In the genomic region with DNA sequence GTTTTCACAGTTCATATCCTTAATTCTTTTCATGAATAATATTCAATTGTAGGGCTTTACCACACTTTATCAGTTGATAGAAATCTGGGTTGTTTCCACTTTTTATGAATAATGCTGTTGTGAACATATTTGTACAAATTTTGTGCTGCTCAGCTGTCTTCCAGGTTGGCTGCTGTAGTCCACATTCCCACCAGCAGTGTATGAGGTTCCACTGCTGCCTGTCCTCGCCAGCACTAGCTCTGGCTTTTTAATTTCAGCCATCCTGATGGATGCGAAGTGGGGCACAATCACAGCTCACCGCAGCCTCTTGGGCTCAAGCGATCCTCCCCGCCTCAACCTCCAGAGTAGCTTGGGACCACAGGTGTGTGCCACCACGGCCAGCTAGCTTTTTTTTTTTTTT, we compare ENCODE assay signal across 18 cellular contexts. TPM values are rescaled to one million over a fixed set of nuclear protein-coding genes. Genes with fewer than 3 reads are reported as not detected.
DNase-seq lines count a peak whose midpoint lies in the region; ATAC-seq, FAIRE-seq and TF ChIP-seq lines count a peak whose summit lies in the region.
"Had no signal": no experiment of that assay in that cellular context is flagged by ENCODE, and none has a peak within 500 bp of the region (broad histone marks: within the 10 kb centered on the region; RNA-seq: fewer than 3 reads in every experiment).

No MANE protein-coding gene starts in this region.

- no peak for TF ChIP-seq EP300 in HepG2 (IDR thresholded peaks at IDR 0.05; ENCODE audit: low read depth in 2 of 2, low read length in 2 of 2)
- TF ChIP-seq EP300 in HepG2 (CRISPR knock-in tag; IDR thresholded peaks at IDR 0.05; ENCODE audit: borderline replicate concordance): no peak
- TF ChIP-seq EP300 in ovary (IDR thresholded peaks at IDR 0.05): no peak

- ATAC-seq in HepG2: peak; percentile 44; the same call in 2 of the 3 replicates
- no peak for ATAC-seq in right lobe of liver
- ATAC-seq: GM12878, GM23338 had no signal

- no peaks in the 10 kb centered on the region for H4K20me1 ChIP-seq in HepG2 (ENCODE audit: insufficient read depth, low read length)

- no peak overlapping the region for H3K4me2 ChIP-seq in HepG2 (ENCODE audit: low read depth, low read length)
- H3K4me2 ChIP-seq: BLaER1 treated with 17β-estradiol and CSF1 and Interleukin-3, amounts not matched to agents 10 nM and 100 nM; GM23338 had no signal

- no peak for TF ChIP-seq CTCF in HepG2 (CRISPR knock-in tag; IDR thresholded peaks at IDR 0.05)
- no peak for TF ChIP-seq CTCF in right lobe of liver (IDR thresholded peaks at IDR 0.05)
- TF ChIP-seq CTCF in choroid plexus epithelial cell (conservative IDR thresholded peaks at IDR 0.05; ENCODE audit: low read depth, low read length): peak; percentile 5
- no peak for TF ChIP-seq CTCF in ovary (IDR thresholded peaks at IDR 0.05)

- H2AFZ ChIP-seq in HepG2 (ENCODE audit: low read length): no peak overlapping the region
- H2AFZ ChIP-seq: GM23338 had no signal

- in situ Hi-C loops in HepG2 (cut with HindIII; ENCODE audit: extremely low pct_ligation_motif_present, low pct_unique_long_range_greater_than_20kb): no loop called here

- peaks cover 2% of the 10 kb centered on the region for H3K4me1 Mint-ChIP-seq in activated CD4-positive, alpha-beta memory T cell treated with anti-CD3 and anti-CD28 coated beads for 36 hours (ENCODE audit: low read depth)
- H3K4me1 Mint-ChIP-seq in activated CD4-positive, alpha-beta memory T cell treated with anti-CD3 and anti-CD28 coated beads, Interleukin-2, amount 10 ng/mL, durations not matched to agents 7 days and 5 days: peaks cover 1% of the 10 kb centered on the region
- H3K4me1 Mint-ChIP-seq: GM23338, IgD-negative memory B cell had no signal

- TF ChIP-seq RAD21 in HepG2 (CRISPR knock-in tag; IDR thresholded peaks at IDR 0.05): no peak

- H3K4me3 ChIP-seq in HepG2 (replicated peaks in 1 of 3; ENCODE audit: insufficient read depth in 1 of 3, low read depth in 2 of 3, low read length in 3 of 3) (no peak overlapping the region), right lobe of liver (no peak overlapping the region), choroid plexus epithelial cell (ENCODE audit: low read depth, low read length) (no peak overlapping the region), ovary (no peak overlapping the region)
- H3K4me3 ChIP-seq: BLaER1 treated with 17β-estradiol and CSF1 and Interleukin-3, amounts not matched to agents 10 nM and 100 nM; GM12878; GM23338 had no signal

- no peak overlapping the region for H3K4me3 Mint-ChIP-seq in activated CD4-positive, alpha-beta memory T cell treated with anti-CD3 and anti-CD28 coated beads for 36 hours
- H3K4me3 Mint-ChIP-seq in activated CD4-positive, alpha-beta memory T cell treated with anti-CD3 and anti-CD28 coated beads, Interleukin-2, amount 10 ng/mL, durations not matched to agents 7 days and 5 days: no peak overlapping the region
- H3K4me3 Mint-ChIP-seq: CD4-positive, alpha-beta T cell; GM23338; IgD-negative memory B cell had no signal

- H3K9me3 ChIP-seq in HepG2 (ENCODE audit: low read length) (no peaks in the 10 kb centered on the region), right lobe of liver (no peaks in the 10 kb centered on the region), ovary (no peaks in the 10 kb centered on the region)
- H3K9me3 ChIP-seq: BLaER1 treated with 17β-estradiol and CSF1 and Interleukin-3, amounts not matched to agents 10 nM and 100 nM had no signal

- TF ChIP-seq POLR2A in HepG2 (IDR thresholded peaks at IDR 0.05; ENCODE audit: insufficient read depth in 1 of 2, low read depth in 2 of 2, low read length in 2 of 2) (no peak), right lobe of liver (IDR thresholded peaks at IDR 0.05) (no peak), ovary (IDR thresholded peaks at IDR 0.05) (no peak)

- no TSS peak for BruUV-seq in HepG2 (replicated peaks; lab: Mats Ljungman, UMichigan)

- WGBS in HepG2 (ENCODE audit: low lambda C conversion rate): 96% methylated on average over 6 of the region's 6 CpGs
- 98% methylated on average over 6 of the region's 6 CpGs for WGBS in right lobe of liver (ENCODE audit: insufficient coverage, low coverage, low lambda C conversion rate, missing lambda C conversion rate)
- WGBS in ovary, 3 donors: 94 to 95% (median 95%) methylated on average over 6 of the region's 6 CpGs

- no peaks in the 10 kb centered on the region for H3K27me3 Mint-ChIP-seq in activated CD4-positive, alpha-beta memory T cell treated with anti-CD3 and anti-CD28 coated beads for 36 hours
- H3K27me3 Mint-ChIP-seq in activated CD4-positive, alpha-beta memory T cell treated with anti-CD3 and anti-CD28 coated beads, Interleukin-2, amount 10 ng/mL, durations not matched to agents 7 days and 5 days: no peaks in the 10 kb centered on the region
- H3K27me3 Mint-ChIP-seq: CD4-positive, alpha-beta T cell; IgD-negative memory B cell had no signal

- no peaks in the 10 kb centered on the region for H3K4me1 ChIP-seq in HepG2 (ENCODE audit: insufficient read depth, low read length)
- peaks cover 0 to 25% (median 9%) of the 10 kb centered on the region in 4 donors for H3K4me1 ChIP-seq in right lobe of liver
- H3K4me1 ChIP-seq in ovary (ENCODE audit: insufficient read depth): no peaks in the 10 kb centered on the region
- H3K4me1 ChIP-seq: BLaER1 treated with 17β-estradiol and CSF1 and Interleukin-3, amounts not matched to agents 10 nM and 100 nM had no signal

- CTCF ChIA-PET in activated CD4-positive, alpha-beta memory T cell treated with anti-CD3 and anti-CD28 coated beads for 36 hours (lab: Charles Lee): no interaction called here
- CTCF ChIA-PET in activated CD4-positive, alpha-beta memory T cell treated with anti-CD3 and anti-CD28 coated beads, Interleukin-2, amount 10 ng/mL, durations not matched to agents 7 days and 5 days (lab: Charles Lee): interaction anchor here (1.5 kb wide), 1 partner anchor 10 kb away, joined by 4 read pairs; no protein-coding TSS in a partner anchor
- CTCF ChIA-PET in HepG2 (lab: Yijun Ruan, JAX; ENCODE audit: low intra/inter-chr PET ratio, low total read pairs): no interaction called here

- no peak for FAIRE-seq in HepG2 (lab: Jason Lieb, UNC)
- FAIRE-seq: GM12878, GM18507 had no signal

- intact Hi-C loops in activated CD4-positive, alpha-beta memory T cell treated with anti-CD3 and anti-CD28 coated beads for 36 hours (cut with micrococcal nuclease): no loop called here
- intact Hi-C loops in HepG2 (cut with micrococcal nuclease; ENCODE audit: unreplicated experiment): no loop called here
- intact Hi-C loops in right lobe of liver (cut with DNase I): no loop called here
- intact Hi-C loops in ovary (cut with DNase I): no loop called here

- H3K27ac ChIP-seq in HepG2 (ENCODE audit: extremely low read length, insufficient read depth, low read length) (no peak overlapping the region), right lobe of liver (no peak overlapping the region), ovary (no peak overlapping the region)
- H3K27ac ChIP-seq: 22Rv1; BLaER1 treated with 17β-estradiol and CSF1 and Interleukin-3, amounts not matched to agents 10 nM and 100 nM had no signal

- no peak for DNase-seq in activated CD4-positive, alpha-beta memory T cell treated with anti-CD3 and anti-CD28 coated beads for 36 hours
- no peak for DNase-seq in activated CD4-positive, alpha-beta memory T cell treated with anti-CD3 and anti-CD28 coated beads, Interleukin-2, amount 10 ng/mL, durations not matched to agents 7 days and 5 days
- DNase-seq in HepG2 (ENCODE audit: low spot score) (no peak), right lobe of liver (no peak), choroid plexus epithelial cell (ENCODE audit: low read depth) (no peak), NCI-H1417 treated with DMSO at 0.1 percent for 48 hours (lab: John Stamatoyannopoulos, UW) (no peak), ovary (no peak), NCI-H1694 (lab: John Stamatoyannopoulos, UW) (no peak)
- DNase-seq: ACHN; CD4-positive, alpha-beta T cell; DMS79; H7 had no signal

- H3K27me3 ChIP-seq in HepG2 (ENCODE audit: control insufficient read depth in 1 of 2, insufficient read depth in 2 of 2, low read length in 2 of 2) (no peaks in the 10 kb centered on the region), right lobe of liver (no peaks in the 10 kb centered on the region), ovary (no peaks in the 10 kb centered on the region)
- H3K27me3 ChIP-seq: BLaER1 treated with 17β-estradiol and CSF1 and Interleukin-3, amounts not matched to agents 10 nM and 100 nM had no signal

- no peaks in the 10 kb centered on the region for H3K79me2 ChIP-seq in HepG2 (ENCODE audit: insufficient read depth, low read length)

- H3K9me3 Mint-ChIP-seq in activated CD4-positive, alpha-beta memory T cell treated with anti-CD3 and anti-CD28 coated beads for 36 hours: no peaks in the 10 kb centered on the region
- no peaks in the 10 kb centered on the region for H3K9me3 Mint-ChIP-seq in activated CD4-positive, alpha-beta memory T cell treated with anti-CD3 and anti-CD28 coated beads, Interleukin-2, amount 10 ng/mL, durations not matched to agents 7 days and 5 days
- H3K9me3 Mint-ChIP-seq: CD4-positive, alpha-beta T cell; GM23338; IgD-negative memory B cell had no signal

- peak overlapping the region; percentile 19 for H3K27ac Mint-ChIP-seq in activated CD4-positive, alpha-beta memory T cell treated with anti-CD3 and anti-CD28 coated beads for 36 hours
- no peak overlapping the region for H3K27ac Mint-ChIP-seq in activated CD4-positive, alpha-beta memory T cell treated with anti-CD3 and anti-CD28 coated beads, Interleukin-2, amount 10 ng/mL, durations not matched to agents 7 days and 5 days
- H3K27ac Mint-ChIP-seq: CD4-positive, alpha-beta T cell; GM23338; IgD-negative memory B cell had no signal

- no peak overlapping the region for H3K9ac ChIP-seq in HepG2 (ENCODE audit: insufficient read depth, low read depth, low read length)
- H3K9ac ChIP-seq: BLaER1 treated with 17β-estradiol and CSF1 and Interleukin-3, amounts not matched to agents 10 nM and 100 nM had no signal

- POLR2A ChIA-PET in activated CD4-positive, alpha-beta memory T cell treated with anti-CD3 and anti-CD28 coated beads for 36 hours (lab: Charles Lee): interaction anchor here (0.5 to 0.6 kb wide), 2 partner anchors 42 to 808 kb away, joined by 3 to 4 read pairs; no protein-coding TSS in a partner anchor
- POLR2A ChIA-PET in activated CD4-positive, alpha-beta memory T cell treated with anti-CD3 and anti-CD28 coated beads, Interleukin-2, amount 10 ng/mL, durations not matched to agents 7 days and 5 days (lab: Charles Lee): no interaction called here
- POLR2A ChIA-PET in HepG2 (lab: Yijun Ruan, JAX): no interaction called here

- H3K36me3 ChIP-seq in HepG2 (replicated peaks in 1 of 2; ENCODE audit: control insufficient read depth in 1 of 2, insufficient read depth in 2 of 2, low read length in 2 of 2) (peaks cover 7 to 43% of the 10 kb centered on the region in 2 experiments; a peak in 4 of 5 replicates), right lobe of liver (peaks cover 4 to 18% (median 10%) of the 10 kb centered on the region in 4 donors), ovary (no peaks in the 10 kb centered on the region)

- peaks cover 42% of the 10 kb centered on the region for H3K36me3 Mint-ChIP-seq in activated CD4-positive, alpha-beta memory T cell treated with anti-CD3 and anti-CD28 coated beads for 36 hours
- peaks cover 57% of the 10 kb centered on the region for H3K36me3 Mint-ChIP-seq in activated CD4-positive, alpha-beta memory T cell treated with anti-CD3 and anti-CD28 coated beads, Interleukin-2, amount 10 ng/mL, durations not matched to agents 7 days and 5 days (ENCODE audit: low read depth)

RNA-seq across cellular contexts. Expression of a gene that starts 32.8 kb away (rescaled TPM):
- 100 to 1,000 TPM; 115 to 118 TPM for total RNA-seq in activated CD4-positive, alpha-beta memory T cell treated with anti-CD3 and anti-CD28 coated beads for 36 hours
- total RNA-seq in activated CD4-positive, alpha-beta memory T cell treated with anti-CD3 and anti-CD28 coated beads, Interleukin-2, amount 10 ng/mL, durations not matched to agents 7 days and 5 days: 10 to 100 TPM; 91.6 to 91.7 TPM
- total RNA-seq in HepG2 (2016; rRNA removed; fragmentation: Illumina TruSeq; extraction: Trizol): 134 and 179 TPM in 2 replicates
- 34.5 and 35.9 TPM in 2 replicates for total RNA-seq in HepG2 (2016; cell fraction: cytosol; rRNA removed; fragmentation: Illumina TruSeq; extraction: Trizol; ENCODE audit: low read depth)
- total RNA-seq in HepG2 (2016; cell fraction: insoluble cytoplasmic fraction; rRNA removed; fragmentation: Illumina TruSeq; extraction: Trizol): 133 and 191 TPM in 2 replicates
- 49.9 and 52.8 TPM in 2 replicates for total RNA-seq in HepG2 (2016; cell fraction: membrane; rRNA removed; fragmentation: Illumina TruSeq; extraction: Trizol)
- total RNA-seq in HepG2 (2016; cell fraction: nucleus; rRNA removed; fragmentation: Illumina TruSeq; extraction: Trizol): 52.7 and 53.0 TPM in 2 replicates
- polyA plus RNA-seq in HepG2 (2011; rRNA removed): 57.3 and 79.6 TPM in 2 replicates
- 58.1 and 63.2 TPM in 2 replicates for polyA plus RNA-seq in HepG2 (2011; cell fraction: cytosol; rRNA removed)
- polyA plus RNA-seq in HepG2 (2011; cell fraction: nucleus; rRNA removed): 25.6 and 26.7 TPM in 2 replicates
- 60.3 and 67.3 TPM in 2 replicates for polyA plus RNA-seq in HepG2 (2012)
- 44.5 and 46.9 TPM in 2 replicates for polyA plus RNA-seq in HepG2 (2016; cell fraction: cytosol; fragmentation: Illumina TruSeq; extraction: Trizol; ENCODE audit: low read depth)
- 208 and 231 TPM in 2 replicates for polyA plus RNA-seq in HepG2 (2016; cell fraction: insoluble cytoplasmic fraction; fragmentation: Illumina TruSeq; extraction: Trizol; ENCODE audit: low read depth)
- 41.0 and 45.0 TPM in 2 replicates for polyA plus RNA-seq in HepG2 (2016; cell fraction: membrane; fragmentation: Illumina TruSeq; extraction: Trizol; ENCODE audit: low read depth)
- 70.5 and 93.1 TPM in 2 replicates for polyA plus RNA-seq in HepG2 (2016; cell fraction: nucleus; fragmentation: Illumina TruSeq; extraction: Trizol; ENCODE audit: insufficient read depth, low read depth)
- polyA minus RNA-seq in HepG2 (2011; rRNA and poly(A)+ RNA removed; ENCODE audit: low replicate concordance): 23.1 and 74.3 TPM in 2 replicates
- 18.8 and 23.8 TPM in 2 replicates for polyA minus RNA-seq in HepG2 (2011; cell fraction: cytosol; rRNA and poly(A)+ RNA removed)
- polyA minus RNA-seq in HepG2 (2011; cell fraction: nucleus; rRNA and poly(A)+ RNA removed): 40.0 and 45.8 TPM in 2 replicates
- 10 to 100 TPM; 48.6 to 64.3 (median 55.8) TPM for total RNA-seq in right lobe of liver
- 10 to 100 TPM; 16.2 to 32.8 (median 24.7) TPM for total RNA-seq in ovary
- 10 to 100 TPM; 15.8 to 56.5 TPM for polyA plus RNA-seq in ovary

RNA-seq across cellular contexts. Expression of a gene that starts 33.1 kb away (rescaled TPM):
- 100 to 1,000 TPM; 134 TPM for total RNA-seq in activated CD4-positive, alpha-beta memory T cell treated with anti-CD3 and anti-CD28 coated beads for 36 hours
- 10 to 100 TPM; 89.5 to 95.1 TPM for total RNA-seq in activated CD4-positive, alpha-beta memory T cell treated with anti-CD3 and anti-CD28 coated beads, Interleukin-2, amount 10 ng/mL, durations not matched to agents 7 days and 5 days
- total RNA-seq in HepG2 (2016; rRNA removed; fragmentation: Illumina TruSeq; extraction: Trizol): 153 and 217 TPM in 2 replicates
- 38.0 and 41.2 TPM in 2 replicates for total RNA-seq in HepG2 (2016; cell fraction: cytosol; rRNA removed; fragmentation: Illumina TruSeq; extraction: Trizol; ENCODE audit: low read depth)
- total RNA-seq in HepG2 (2016; cell fraction: insoluble cytoplasmic fraction; rRNA removed; fragmentation: Illumina TruSeq; extraction: Trizol): 146 and 228 TPM in 2 replicates
- total RNA-seq in HepG2 (2016; cell fraction: membrane; rRNA removed; fragmentation: Illumina TruSeq; extraction: Trizol): 44.1 and 50.3 TPM in 2 replicates
- total RNA-seq in HepG2 (2016; cell fraction: nucleus; rRNA removed; fragmentation: Illumina TruSeq; extraction: Trizol): 58.1 and 62.8 TPM in 2 replicates
- polyA plus RNA-seq in HepG2 (2011; rRNA removed): 56.8 and 63.3 TPM in 2 replicates
- polyA plus RNA-seq in HepG2 (2011; cell fraction: cytosol; rRNA removed): 59.6 and 59.8 TPM in 2 replicates
- polyA plus RNA-seq in HepG2 (2011; cell fraction: nucleus; rRNA removed): 27.3 and 29.0 TPM in 2 replicates
- 65.3 and 99.2 TPM in 2 replicates for polyA plus RNA-seq in HepG2 (2012)
- 25.0 and 26.0 TPM in 2 replicates for polyA plus RNA-seq in HepG2 (2016; cell fraction: cytosol; fragmentation: Illumina TruSeq; extraction: Trizol; ENCODE audit: low read depth)
- 203 and 221 TPM in 2 replicates for polyA plus RNA-seq in HepG2 (2016; cell fraction: insoluble cytoplasmic fraction; fragmentation: Illumina TruSeq; extraction: Trizol; ENCODE audit: low read depth)
- 31.6 and 33.3 TPM in 2 replicates for polyA plus RNA-seq in HepG2 (2016; cell fraction: membrane; fragmentation: Illumina TruSeq; extraction: Trizol; ENCODE audit: low read depth)
- 73.7 and 75.1 TPM in 2 replicates for polyA plus RNA-seq in HepG2 (2016; cell fraction: nucleus; fragmentation: Illumina TruSeq; extraction: Trizol; ENCODE audit: insufficient read depth, low read depth)
- 194 and 353 TPM in 2 replicates for polyA minus RNA-seq in HepG2 (2011; rRNA and poly(A)+ RNA removed; ENCODE audit: low replicate concordance)
- polyA minus RNA-seq in HepG2 (2011; cell fraction: cytosol; rRNA and poly(A)+ RNA removed): 73.6 and 86.4 TPM in 2 replicates
- polyA minus RNA-seq in HepG2 (2011; cell fraction: nucleus; rRNA and poly(A)+ RNA removed): 55.2 and 63.2 TPM in 2 replicates
- total RNA-seq in right lobe of liver: 10 to 100 TPM; 29.5 to 46.3 (median 33.0) TPM
- 10 to 100 TPM; 22.1 to 52.4 (median 33.7) TPM for total RNA-seq in ovary
- 10 to 100 TPM; 37.6 to 59.1 TPM for polyA plus RNA-seq in ovary

RNA-seq across cellular contexts. Expression of a gene that starts 33.5 kb away (rescaled TPM):
- 10 to 100 TPM; 14.4 to 14.6 TPM for total RNA-seq in activated CD4-positive, alpha-beta memory T cell treated with anti-CD3 and anti-CD28 coated beads for 36 hours
- total RNA-seq in activated CD4-positive, alpha-beta memory T cell treated with anti-CD3 and anti-CD28 coated beads, Interleukin-2, amount 10 ng/mL, durations not matched to agents 7 days and 5 days: 10 to 100 TPM; 11.7 to 12.8 TPM
- total RNA-seq in HepG2 (2016; rRNA removed; fragmentation: Illumina TruSeq; extraction: Trizol) (4.5 and 7.4 TPM in 2 replicates), right lobe of liver (1 to 10 TPM; 3.6 to 7.5 (median 6.5) TPM), ovary (10 to 100 TPM in 3 of 7 donors, 1 to 10 TPM in 4; 7.4 to 13.4 (median 9.5) TPM)
- 1.6 and 3.2 TPM in 2 replicates for total RNA-seq in HepG2 (2016; cell fraction: cytosol; rRNA removed; fragmentation: Illumina TruSeq; extraction: Trizol; ENCODE audit: low read depth)
- 3.9 and 9.7 TPM in 2 replicates for total RNA-seq in HepG2 (2016; cell fraction: insoluble cytoplasmic fraction; rRNA removed; fragmentation: Illumina TruSeq; extraction: Trizol)
- total RNA-seq in HepG2 (2016; cell fraction: membrane; rRNA removed; fragmentation: Illumina TruSeq; extraction: Trizol): 3.3 and 3.7 TPM in 2 replicates
- total RNA-seq in HepG2 (2016; cell fraction: nucleus; rRNA removed; fragmentation: Illumina TruSeq; extraction: Trizol): 13.4 and 18.7 TPM in 2 replicates
- polyA plus RNA-seq in HepG2 (2011; rRNA removed) (5.0 and 5.5 TPM in 2 replicates), ovary (10 to 100 TPM in 1 of 2 donors, 1 to 10 TPM in 1; 7.4 to 11.0 TPM)
- polyA plus RNA-seq in HepG2 (2011; cell fraction: cytosol; rRNA removed): 3.8 and 3.9 TPM in 2 replicates
- polyA plus RNA-seq in HepG2 (2011; cell fraction: nucleus; rRNA removed): 8.4 and 8.6 TPM in 2 replicates
- 3.5 and 4.0 TPM in 2 replicates for polyA plus RNA-seq in HepG2 (2012)
- polyA plus RNA-seq in HepG2 (2016; cell fraction: cytosol; fragmentation: Illumina TruSeq; extraction: Trizol; ENCODE audit: low read depth): 2.1 and 2.8 TPM in 2 replicates
- 3.0 and 3.8 TPM in 2 replicates for polyA plus RNA-seq in HepG2 (2016; cell fraction: insoluble cytoplasmic fraction; fragmentation: Illumina TruSeq; extraction: Trizol; ENCODE audit: low read depth)
- 2.4 and 3.6 TPM in 2 replicates for polyA plus RNA-seq in HepG2 (2016; cell fraction: membrane; fragmentation: Illumina TruSeq; extraction: Trizol; ENCODE audit: low read depth)
- 20.4 and 21.5 TPM in 2 replicates for polyA plus RNA-seq in HepG2 (2016; cell fraction: nucleus; fragmentation: Illumina TruSeq; extraction: Trizol; ENCODE audit: insufficient read depth, low read depth)
- polyA minus RNA-seq in HepG2 (2011; rRNA and poly(A)+ RNA removed; ENCODE audit: low replicate concordance): 4.9 and 6.5 TPM in 2 replicates
- 2.9 and 4.6 TPM in 2 replicates for polyA minus RNA-seq in HepG2 (2011; cell fraction: cytosol; rRNA and poly(A)+ RNA removed)
- 5.7 and 9.1 TPM in 2 replicates for polyA minus RNA-seq in HepG2 (2011; cell fraction: nucleus; rRNA and poly(A)+ RNA removed)
